Comparison of ENCODE assay signal across 20 cellular contexts in genomic region chr2:233234996-233235395, GRCh38.
"Had no signal": no experiment of that assay in that cellular context is flagged by ENCODE, and none has a peak within 500 bp of the region (broad histone marks: within the 10 kb centered on the region; RNA-seq: fewer than 3 reads in every experiment).

No MANE protein-coding gene starts in this region.

- ATAC-seq: left cardiac atrium, left ventricle myocardium superior, mucosa of descending colon, right lobe of liver, SK-N-SH treated with all-trans-retinoic acid at 6 μM for 48 hours had no signal

- H3K27ac Mint-ChIP-seq: nephron progenitor cell, progenitor cell of endocrine pancreas had no signal

- DNase-seq: activated CD4-positive, alpha-beta T cell treated with anti-CD3 and anti-CD28 coated beads, Interleukin-2, amount 50 U/mL, for 4 hours; activated CD4-positive, CD25-positive, alpha-beta regulatory T cell treated with anti-CD3 and anti-CD28 coated beads, Interleukin-2, amount 50 U/mL, for 72 hours; activated gamma-delta T cell treated with Interleukin-2 at 50 U/mL for 16 hours; amniotic stem cell; brain microvascular endothelial cell; cortex of kidney; head of caudate nucleus; hippocampal formation; left cardiac atrium; left ventricle myocardium superior; mucosa of descending colon; nephron progenitor cell; ovary; right lobe of liver; SJCRH30; stimulated activated CD4-positive, alpha-beta T cell treated with anti-CD3 and anti-CD28 coated beads, Interleukin-2, amount 100 ng/mL, for 48 hours; stomach; tibial artery had no signal

- H3K4me1 Mint-ChIP-seq: nephron progenitor cell had no signal

- H3K27me3 Mint-ChIP-seq: progenitor cell of endocrine pancreas had no signal

- H3K4me3 Mint-ChIP-seq: nephron progenitor cell had no signal
